Comparison of ENCODE assay signal across 10 cellular contexts in the genomic region with DNA sequence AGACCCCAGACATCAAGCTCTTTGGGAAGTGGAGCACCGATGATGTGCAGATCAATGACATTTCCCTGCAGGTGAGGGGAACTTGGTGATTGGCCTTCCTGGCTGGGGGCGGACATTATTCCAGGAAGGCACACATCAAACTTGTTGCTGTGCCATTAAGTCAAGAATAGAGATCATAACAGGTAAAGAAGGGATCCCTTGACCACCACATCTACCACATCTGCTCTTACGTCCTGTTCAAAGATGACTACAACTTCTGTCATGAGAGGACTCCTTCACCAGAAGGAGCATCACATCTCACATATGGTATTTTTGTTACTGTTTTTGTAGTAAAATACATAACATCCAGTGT. TPM values are rescaled to one million over a fixed set of nuclear protein-coding genes. Genes with fewer than 3 reads are reported as not detected.
A peak's percentile ranks its signal among the peaks of the same experiment; 100 is the strongest.
DNase-seq lines count a peak whose midpoint lies in the region; ATAC-seq and TF ChIP-seq lines count a peak whose summit lies in the region.
"Had no signal": no experiment of that assay in that cellular context is flagged by ENCODE, and none has a peak within 500 bp of the region (broad histone marks: within the 10 kb centered on the region; RNA-seq: fewer than 3 reads in every experiment).

No MANE protein-coding gene starts in this region.

- 82% methylated on average over 3 of the region's 3 CpGs for WGBS in esophagus muscularis mucosa

- H3K4me1 ChIP-seq in SJSA1 (replicated peaks) (peaks cover 18% of the 10 kb centered on the region), esophagus muscularis mucosa (peaks cover 31 to 50% (median 47%) of the 10 kb centered on the region in 4 donors), rectal smooth muscle tissue (ENCODE audit: control insufficient read depth, insufficient read depth, low read length) (peaks cover 17% of the 10 kb centered on the region)

- H3K27ac ChIP-seq in SJSA1, result no peak overlapping the region
- no peak overlapping the region for H3K27ac ChIP-seq in esophagus muscularis mucosa (replicated peaks in 1 of 4)
- H3K27ac ChIP-seq in rectal smooth muscle tissue (ENCODE audit: low read depth, low read length), result no peak overlapping the region

- H3K4me3 ChIP-seq in GM08714 (ENCODE audit: low read length) (peak overlapping the region; percentile 86), SJSA1 (peak overlapping the region; percentile 53), esophagus muscularis mucosa (peak overlapping the region; percentile 75 to 87 (median 80)), rectal smooth muscle tissue (ENCODE audit: low read length) (peak overlapping the region; percentile 98)

- H3K36me3 ChIP-seq in SJSA1, result peaks cover 62% of the 10 kb centered on the region
- H3K36me3 ChIP-seq in esophagus muscularis mucosa, result peaks cover 33 to 53% (median 41%) of the 10 kb centered on the region in 4 donors
- H3K36me3 ChIP-seq in rectal smooth muscle tissue (ENCODE audit: control insufficient read depth, insufficient read depth, low read length), result peaks cover 12% of the 10 kb centered on the region

- TF ChIP-seq EP300 in esophagus muscularis mucosa (IDR thresholded peaks at IDR 0.05), result no peak

- intact Hi-C loops in esophagus muscularis mucosa (cut with DNase I), result no loop called here

- TF ChIP-seq POLR2A in esophagus muscularis mucosa (IDR thresholded peaks at IDR 0.05; ENCODE audit: low read depth), result no peak

- no peak for TF ChIP-seq CTCF in esophagus muscularis mucosa (IDR thresholded peaks at IDR 0.05)

- H3K9me3 ChIP-seq in SJSA1 (replicated peaks), result no peaks in the 10 kb centered on the region; the same call in 1 of the 2 replicates
- no peaks in the 10 kb centered on the region for H3K9me3 ChIP-seq in esophagus muscularis mucosa

- H3K27me3 ChIP-seq in SJSA1 (replicated peaks) (no peaks in the 10 kb centered on the region), esophagus muscularis mucosa (no peaks in the 10 kb centered on the region), rectal smooth muscle tissue (ENCODE audit: control insufficient read depth, insufficient read depth, low read length) (no peaks in the 10 kb centered on the region)

- DNase-seq in SJSA1 (ENCODE audit: low read depth in 1 of 2, low spot score in 2 of 2) (no peak), esophagus muscularis mucosa (ENCODE audit: extremely low spot score) (no peak), NOMO-1 treated with DMSO at 0.1 percent for 48 hours (lab: John Stamatoyannopoulos, UW; ENCODE audit: unreplicated experiment) (no peak), SK-N-DZ (ENCODE audit: low spot score) (no peak), HCEC 1CT (no peak)
- DNase-seq: amygdala, NCI-H187 had no signal

- H3K9ac ChIP-seq in rectal smooth muscle tissue (ENCODE audit: low read length), result peak overlapping the region; percentile 83

- no peak for ATAC-seq in GM18502 (IDR thresholded peaks at IDR 0.05; ENCODE audit: poor library complexity, unreplicated experiment)

RNA-seq across cellular contexts. Expression of a gene that starts 1.1 kb away (rescaled TPM):
- total RNA-seq in SJSA1 (2014; rRNA removed; shearing (Covaris generic)), result 1,597 and 2,220 TPM in 2 replicates
- 1,000 to 10,000 TPM; 1,137 to 2,200 (median 1,582) TPM for total RNA-seq in esophagus muscularis mucosa
- 2,519 and 3,162 TPM in 2 replicates for polyA plus RNA-seq in SK-N-DZ (2014; cell fraction: cytosol; rRNA removed)
- 1,307 and 1,926 TPM in 2 replicates for polyA plus RNA-seq in SK-N-DZ (2014; cell fraction: nucleus; rRNA removed)

RNA-seq across cellular contexts. Expression of a gene that starts 7.3 kb away (rescaled TPM):
- total RNA-seq in SJSA1 (2014; rRNA removed; shearing (Covaris generic)), result 0.53 TPM in 1 of 2 replicates, not detected in the other
- not detected for total RNA-seq in esophagus muscularis mucosa
- polyA plus RNA-seq in SK-N-DZ (2014; cell fraction: cytosol; rRNA removed), result not detected in 2 replicates
- polyA plus RNA-seq in SK-N-DZ (2014; cell fraction: nucleus; rRNA removed), result not detected in 2 replicates

RNA-seq across cellular contexts. Expression of a gene that starts 7.3 kb away (rescaled TPM):
- 2.5 and 7.0 TPM in 2 replicates for total RNA-seq in SJSA1 (2014; rRNA removed; shearing (Covaris generic))
- 1 to 10 TPM; 1.5 to 3.7 (median 2.1) TPM for total RNA-seq in esophagus muscularis mucosa
- 2.4 and 4.2 TPM in 2 replicates for polyA plus RNA-seq in SK-N-DZ (2014; cell fraction: cytosol; rRNA removed)
- 1.7 and 5.6 TPM in 2 replicates for polyA plus RNA-seq in SK-N-DZ (2014; cell fraction: nucleus; rRNA removed)

RNA-seq across cellular contexts. Expression of a gene that starts 20.3 kb away (rescaled TPM):
- total RNA-seq in SJSA1 (2014; rRNA removed; shearing (Covaris generic)), result 9.6 and 13.5 TPM in 2 replicates
- 10 to 100 TPM; 11.6 to 24.2 (median 18.9) TPM for total RNA-seq in esophagus muscularis mucosa
- 3.6 and 7.2 TPM in 2 replicates for polyA plus RNA-seq in SK-N-DZ (2014; cell fraction: cytosol; rRNA removed)
- polyA plus RNA-seq in SK-N-DZ (2014; cell fraction: nucleus; rRNA removed), result 1.8 and 9.7 TPM in 2 replicates

RNA-seq across cellular contexts. Expression of a gene that starts 25.6 kb away (rescaled TPM):
- 0.19 and 1.3 TPM in 2 replicates for total RNA-seq in SJSA1 (2014; rRNA removed; shearing (Covaris generic))
- total RNA-seq in esophagus muscularis mucosa, result 1 to 10 TPM in 1 of 4 donors, under 1 TPM in 3; 0.42 to 1.1 (median 0.92) TPM
- 1.2 and 1.5 TPM in 2 replicates for polyA plus RNA-seq in SK-N-DZ (2014; cell fraction: cytosol; rRNA removed)
- polyA plus RNA-seq in SK-N-DZ (2014; cell fraction: nucleus; rRNA removed), result 3.8 and 6.7 TPM in 2 replicates
